In the genomic region with DNA sequence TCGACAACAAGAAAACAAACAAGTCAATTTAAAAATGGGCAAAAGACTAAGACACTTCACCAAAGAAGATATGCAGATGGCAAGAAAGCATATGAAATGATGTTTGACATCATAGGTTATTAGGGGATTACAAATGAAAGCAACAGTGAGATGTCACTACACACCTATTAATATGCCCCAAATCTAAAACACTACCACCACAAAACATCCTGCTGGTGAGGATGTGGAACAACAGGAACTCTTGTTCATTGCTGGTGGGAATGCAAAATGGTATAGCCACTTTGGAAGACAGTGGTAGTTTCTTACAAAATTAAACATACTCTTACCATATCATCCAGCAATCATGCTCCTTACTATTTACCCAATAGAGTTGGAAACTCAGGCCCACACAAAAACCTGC, we compare ENCODE assay signal across 26 cellular contexts. TPM values are rescaled to one million over a fixed set of nuclear protein-coding genes. Genes with fewer than 3 reads are reported as not detected.
DNase-seq lines count a peak whose midpoint lies in the region; ATAC-seq and TF ChIP-seq lines count a peak whose summit lies in the region.
"Had no signal": no experiment of that assay in that cellular context is flagged by ENCODE, and none has a peak within 500 bp of the region (broad histone marks: within the 10 kb centered on the region; RNA-seq: fewer than 3 reads in every experiment).

No MANE protein-coding gene starts in this region.

- no peak overlapping the region for H3K4me2 ChIP-seq in HCT116 (ENCODE audit: low read length)
- H3K4me2 ChIP-seq: smooth muscle cell had no signal

- H3K9me3 Mint-ChIP-seq in mesothelial cell of epicardium, result no peaks in the 10 kb centered on the region
- H3K9me3 Mint-ChIP-seq: activated naive CD8-positive, alpha-beta T cell treated with anti-CD3 and anti-CD28 coated beads, Interleukin-2, amount 10 ng/mL, durations not matched to agents 7 days and 5 days; activated T-helper 1 cell treated with anti-CD3 and anti-CD28 coated beads, Interleukin-12 subunit alpha, Interleukin-12 subunit beta, Interleukin-2, Interleukin-4 antibody, amounts not matched to agents 30 ng/mL and 10 ng/mL and 1 ng/mL, durations not matched to agents 14 hours and 24 hours and 36 hours; nephron had no signal

- H3K79me2 ChIP-seq in HCT116 (ENCODE audit: insufficient read depth, low read length), result no peaks in the 10 kb centered on the region

- H3K27ac Mint-ChIP-seq in mesothelial cell of epicardium, result no peak overlapping the region
- H3K27ac Mint-ChIP-seq: activated naive CD8-positive, alpha-beta T cell treated with anti-CD3 and anti-CD28 coated beads, Interleukin-2, amount 10 ng/mL, durations not matched to agents 7 days and 5 days; activated T-helper 1 cell treated with anti-CD3 and anti-CD28 coated beads, Interleukin-12 subunit alpha, Interleukin-12 subunit beta, Interleukin-2, Interleukin-4 antibody, amounts not matched to agents 30 ng/mL and 10 ng/mL and 1 ng/mL, durations not matched to agents 14 hours and 24 hours and 36 hours; nephron had no signal

- H3K27ac ChIP-seq in HCT116 (ENCODE audit: low read depth, low read length) (no peak overlapping the region), right atrium auricular region (no peak overlapping the region)
- H3K27ac ChIP-seq: gastroesophageal sphincter, psoas muscle, SK-N-MC, stomach, upper lobe of left lung had no signal

- H3K9me2 ChIP-seq in HCT116 (ENCODE audit: insufficient read depth), result no peaks in the 10 kb centered on the region

- no TSS peak for BruUV-seq in HCT116 (replicated peaks; lab: Mats Ljungman, UMichigan)

- RAD21 ChIA-PET in HCT116 (lab: Charles Lee; ENCODE audit: low non-redundant PET in 1 of 2, low total read pairs in 2 of 2, uncharacterized antibody in 2 of 2, unreplicated experiment in 2 of 2), result no interaction called here

- H3K4me1 Mint-ChIP-seq in mesothelial cell of epicardium, result peaks cover 7% of the 10 kb centered on the region
- H3K4me1 Mint-ChIP-seq: activated naive CD8-positive, alpha-beta T cell treated with anti-CD3 and anti-CD28 coated beads, Interleukin-2, amount 10 ng/mL, durations not matched to agents 7 days and 5 days; nephron had no signal

- no peak overlapping the region for H3K4me3 ChIP-seq in GM12865 (ENCODE audit: low read depth, low read length)
- H3K4me3 ChIP-seq in HCT116 (replicated peaks in 1 of 2; ENCODE audit: low read depth in 1 of 2, low read length in 2 of 2), result no peak overlapping the region
- H3K4me3 ChIP-seq in astrocyte of the spinal cord (ENCODE audit: low read depth, low read length), result no peak overlapping the region
- H3K4me3 ChIP-seq in right atrium auricular region, result no peak overlapping the region
- H3K4me3 ChIP-seq: gastroesophageal sphincter, psoas muscle, SK-N-MC, smooth muscle cell, stomach, upper lobe of left lung had no signal

- POLR2A ChIA-PET in HCT116 (lab: Charles Lee), result no interaction called here

- peak; percentile 72 for ATAC-seq in HCT116
- ATAC-seq in HG03439 (IDR thresholded peaks at IDR 0.05; ENCODE audit: unreplicated experiment), result no peak
- ATAC-seq: gastroesophageal sphincter, Panc1, psoas muscle had no signal

- in situ Hi-C loops in astrocyte of the spinal cord (cut with HindIII; ENCODE audit: low sequenced_read_pairs), result no loop called here

- TF ChIP-seq CTCF in GM12865 (IDR thresholded peaks at IDR 0.05; ENCODE audit: insufficient read depth, low read depth, low read length, missing control alignments) (no peak), HCT116 (IDR thresholded peaks at IDR 0.05 in 2 of 3, conservative IDR thresholded peaks at IDR 0.05 in 1 of 3; ENCODE audit: borderline replicate concordance in 1 of 3, insufficient read depth in 1 of 3, low read depth in 2 of 3, low read length in 2 of 3) (peak in 2 of 3 experiments; percentile 25 to 33; a peak in 3 of 6 replicates), astrocyte of the spinal cord (IDR thresholded peaks at IDR 0.05; ENCODE audit: low read depth, low read length) (peak; percentile 3), mesothelial cell of epicardium (IDR thresholded peaks at IDR 0.05; ENCODE audit: unreplicated experiment) (peak; percentile 30), right atrium auricular region (IDR thresholded peaks at IDR 0.05) (no peak)

- no peaks in the 10 kb centered on the region for H3K36me3 Mint-ChIP-seq in mesothelial cell of epicardium
- H3K36me3 Mint-ChIP-seq: activated naive CD8-positive, alpha-beta T cell treated with anti-CD3 and anti-CD28 coated beads, Interleukin-2, amount 10 ng/mL, durations not matched to agents 7 days and 5 days had no signal

- H3K9me3 ChIP-seq in HCT116 (ENCODE audit: control insufficient read depth in 1 of 2, insufficient read depth in 1 of 2, low read depth in 1 of 2, low read length in 2 of 2) (no peaks in the 10 kb centered on the region), right atrium auricular region (no peaks in the 10 kb centered on the region)
- H3K9me3 ChIP-seq: Caco-2, gastroesophageal sphincter, psoas muscle, stomach, upper lobe of left lung had no signal

- DNase-seq in GM12865 (ENCODE audit: low read depth) (peak; percentile 2), HCT116 (ENCODE audit: low read depth, low spot score) (no peak), astrocyte of the spinal cord (ENCODE audit: low read depth, low spot score) (no peak), mesothelial cell of epicardium (ENCODE audit: low spot score in 2 of 2, unreplicated experiment in 2 of 2) (no peak), T-helper 2 cell (no peak), right atrium auricular region (ENCODE audit: low spot score) (no peak)
- DNase-seq: activated CD4-positive, CD25-positive, alpha-beta regulatory T cell treated with anti-CD3 and anti-CD28 coated beads, Interleukin-2, amount 50 U/mL, for 72 hours; activated CD8-positive, alpha-beta memory T cell treated with anti-CD3 and anti-CD28 coated beads for 24 hours; activated naive CD8-positive, alpha-beta T cell treated with anti-CD3 and anti-CD28 coated beads, Interleukin-2, amount 10 ng/mL, durations not matched to agents 7 days and 5 days; AML-193; Caco-2; dermis blood vessel endothelial cell; erythroblast; NCI-H1436 treated with DMSO at 0.1 percent for 48 hours; NCI-H774; psoas muscle; stimulated activated CD4-positive, alpha-beta T cell treated with anti-CD3 and anti-CD28 coated beads, Interleukin-4, amount 100 ng/mL, for 24 hours; stomach; upper lobe of left lung had no signal

- peaks cover 4% of the 10 kb centered on the region for H3K27me3 Mint-ChIP-seq in mesothelial cell of epicardium (ENCODE audit: low read depth)

- H3K27me3 ChIP-seq in HCT116 (ENCODE audit: insufficient read depth, low read length), result no peaks in the 10 kb centered on the region
- H3K27me3 ChIP-seq in right atrium auricular region, result no peaks in the 10 kb centered on the region
- H3K27me3 ChIP-seq: stomach, upper lobe of left lung had no signal

- H3K36me3 ChIP-seq in HCT116 (ENCODE audit: control insufficient read depth in 1 of 2, insufficient read depth in 2 of 2, low read length in 2 of 2), result no peaks in the 10 kb centered on the region
- H3K36me3 ChIP-seq in right atrium auricular region, result no peaks in the 10 kb centered on the region
- H3K36me3 ChIP-seq: gastroesophageal sphincter had no signal

- H3K9ac ChIP-seq in HCT116 (ENCODE audit: low read length), result no peak overlapping the region

- CTCF ChIA-PET in HCT116 (lab: Charles Lee), result interaction anchor here (1.1 kb wide), 1 partner anchor 67 kb away, joined by 4 read pairs; no protein-coding TSS in a partner anchor

- no peaks in the 10 kb centered on the region for H4K20me1 ChIP-seq in HCT116 (ENCODE audit: insufficient read depth)

- no peak for TF ChIP-seq RAD21 in HCT116 (IDR thresholded peaks at IDR 0.05; ENCODE audit: low read depth)

- no peak for TF ChIP-seq POLR2A in HCT116 (IDR thresholded peaks at IDR 0.05; ENCODE audit: borderline replicate concordance, extremely low read depth, insufficient read depth, insufficient read length)

- no peaks in the 10 kb centered on the region for H3K4me1 ChIP-seq in HCT116 (ENCODE audit: control insufficient read depth in 1 of 2, insufficient read depth in 2 of 2, low read length in 2 of 2)
- H3K4me1 ChIP-seq in right atrium auricular region, result no peaks in the 10 kb centered on the region
- H3K4me1 ChIP-seq: Caco-2, gastroesophageal sphincter, psoas muscle, stomach, upper lobe of left lung had no signal

- H3K4me3 Mint-ChIP-seq in mesothelial cell of epicardium, result no peak overlapping the region
- H3K4me3 Mint-ChIP-seq: activated naive CD8-positive, alpha-beta T cell treated with anti-CD3 and anti-CD28 coated beads, Interleukin-2, amount 10 ng/mL, durations not matched to agents 7 days and 5 days; activated T-helper 1 cell treated with anti-CD3 and anti-CD28 coated beads, Interleukin-12 subunit alpha, Interleukin-12 subunit beta, Interleukin-2, Interleukin-4 antibody, amounts not matched to agents 30 ng/mL and 10 ng/mL and 1 ng/mL, durations not matched to agents 14 hours and 24 hours and 36 hours; nephron had no signal

- intact Hi-C loops in HCT116 (cut with micrococcal nuclease), result no loop called here

- no peak overlapping the region for H2AFZ ChIP-seq in HCT116 (ENCODE audit: low read depth, low read length, poor library complexity, severe bottlenecking)

TF ChIP-seq in HCT116, 20 proteins besides CTCF, POLR2A, EP300 and RAD21 (continues in another document):
- TF ChIP-seq FOSL1 (IDR thresholded peaks at IDR 0.05; ENCODE audit: low read depth), result no peak
- no peak for TF ChIP-seq CEBPB (IDR thresholded peaks at IDR 0.05; ENCODE audit: low read depth)
- TF ChIP-seq YY1 (IDR thresholded peaks at IDR 0.05; ENCODE audit: extremely low read depth, insufficient replicate concordance, low read depth, low read length), result no peak
- TF ChIP-seq EGR1 (IDR thresholded peaks at IDR 0.05; ENCODE audit: low read depth), result no peak
- no peak for TF ChIP-seq CBX3 (IDR thresholded peaks at IDR 0.05; ENCODE audit: low read depth)
- TF ChIP-seq SRF (IDR thresholded peaks at IDR 0.05; ENCODE audit: low read depth), result no peak
- no peak for TF ChIP-seq POLR2AphosphoS5 (IDR thresholded peaks at IDR 0.05; ENCODE audit: low read depth, low read length)
- TF ChIP-seq SP1 (IDR thresholded peaks at IDR 0.05; ENCODE audit: low read depth), result no peak
- TF ChIP-seq JUND (IDR thresholded peaks at IDR 0.05), result no peak
- TF ChIP-seq EZH2phosphoT487 (IDR thresholded peaks at IDR 0.05; ENCODE audit: borderline replicate concordance), result no peak
- TF ChIP-seq, protein P1, sequence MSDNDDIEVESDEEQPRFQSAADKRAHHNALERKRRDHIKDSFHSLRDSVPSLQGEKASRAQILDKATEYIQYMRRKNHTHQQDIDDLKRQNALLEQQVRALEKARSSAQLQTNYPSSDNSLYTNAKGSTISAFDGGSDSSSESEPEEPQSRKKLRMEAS (IDR thresholded peaks at IDR 0.05), result no peak
- no peak for TF ChIP-seq TCF7L2 (IDR thresholded peaks at IDR 0.05; ENCODE audit: borderline replicate concordance, extremely low read depth, insufficient read depth, insufficient read length)

RNA-seq across cellular contexts. Expression of a gene that starts 29.0 kb away (rescaled TPM):
- 5.4 TPM for total RNA-seq in HCT116 (2021; ENCODE audit: unreplicated experiment)
- polyA plus RNA-seq in HCT116 (2012), result 2.1 and 2.4 TPM in 2 replicates
- total RNA-seq in mesothelial cell of epicardium, result 4.3 to 4.7 TPM (median 4.5 TPM) in 3 replicates
- total RNA-seq in right atrium auricular region, result 1 to 10 TPM; 1.4 to 2.7 TPM

RNA-seq across cellular contexts. Expression of a gene that starts 33.9 kb away (rescaled TPM):
- total RNA-seq in HCT116 (2021; ENCODE audit: unreplicated experiment) (48.0 TPM), mesothelial cell of epicardium (62.6 to 64.9 TPM (median 63.0 TPM) in 3 replicates), right atrium auricular region (10 to 100 TPM; 17.5 to 23.7 TPM)
- polyA plus RNA-seq in HCT116 (2012), result 6.1 and 9.1 TPM in 2 replicates

Comparison
In these comparisons a context has a peak if more than half of its experiments do, and no peak if none do; other contexts are left out.
1. CTCF ChIP-seq: peak in HCT116 (2 of 3), astrocyte of the spinal cord (single experiment) and mesothelial cell of epicardium (single experiment); none in GM12865 (single experiment) and right atrium auricular region (0 of 2).